ENCODE assay signal across 34 cellular contexts in genomic region chrX:64350521-64350920, GRCh38.
"Had no signal": no experiment of that assay in that cellular context is flagged by ENCODE, and none has a peak within 500 bp of the region (broad histone marks: within the 10 kb centered on the region; RNA-seq: fewer than 3 reads in every experiment).

No MANE protein-coding gene starts in this region.

- ATAC-seq: activated CD4-positive, CD25-positive, alpha-beta regulatory T cell treated with anti-CD3 and anti-CD28 coated beads, Interleukin-2, amount 50 U/mL, for 24 hours; activated CD8-positive, alpha-beta memory T cell treated with anti-CD3 and anti-CD28 coated beads, Interleukin-2, amount 10 ng/mL, durations not matched to agents 7 days and 5 days; activated CD8-positive, alpha-beta T cell treated with anti-CD3 and anti-CD28 coated beads, Interleukin-2, amount 10 ng/mL, durations not matched to agents 7 days and 5 days; activated naive CD4-positive, alpha-beta T cell treated with anti-CD3 and anti-CD28 coated beads, Interleukin-2, amount 50 U/mL, for 72 hours; T-helper 17 cell had no signal

- H3K4me3 ChIP-seq: ascending aorta, breast epithelium, cardiac muscle cell, esophagus squamous epithelium had no signal

- H3K9me3 Mint-ChIP-seq: activated B cell treated with CpG ODN at 0.5 μM for 24 hours; activated CD4-positive, alpha-beta memory T cell treated with anti-CD3 and anti-CD28 coated beads for 36 hours; activated naive CD4-positive, alpha-beta T cell treated with anti-CD3 and anti-CD28 coated beads, Interleukin-2, amount 10 ng/mL, durations not matched to agents 7 days and 5 days; activated naive CD4-positive, alpha-beta T cell treated with anti-CD3 and anti-CD28 coated beads, Interleukin-2, amount 50 U/mL, for 72 hours; activated naive CD8-positive, alpha-beta T cell treated with anti-CD3 and anti-CD28 coated beads, Interleukin-2, amount 10 ng/mL, durations not matched to agents 7 days and 5 days; activated T-helper 1 cell treated with anti-CD3 and anti-CD28 coated beads, Interleukin-12 subunit alpha, Interleukin-12 subunit beta, Interleukin-2, Interleukin-4 antibody, amounts not matched to agents 30 ng/mL and 10 ng/mL and 1 ng/mL, durations not matched to agents 14 hours and 24 hours and 36 hours; brain; T-helper 2 cell treated with Interferon-gamma antibody and Interleukin-4, amounts not matched to agents 5 μg/mL and 100 μg/mL, for 36 hours had no signal

- H3K27ac ChIP-seq: ascending aorta, breast epithelium, cardiac muscle cell, epithelial cell of prostate, esophagus squamous epithelium, WERI-Rb-1 had no signal

- H3K27me3 Mint-ChIP-seq: activated B cell treated with CpG ODN at 0.5 μM for 24 hours; activated CD4-positive, alpha-beta memory T cell treated with anti-CD3 and anti-CD28 coated beads for 36 hours; activated CD4-positive, alpha-beta T cell treated with anti-CD3 and anti-CD28 coated beads, Interleukin-2, amount 10 ng/mL, durations not matched to agents 24 days and 14 days; activated CD8-positive, alpha-beta memory T cell treated with anti-CD3 and anti-CD28 coated beads, Interleukin-2, amount 10 ng/mL, durations not matched to agents 7 days and 5 days; activated naive CD4-positive, alpha-beta T cell treated with anti-CD3 and anti-CD28 coated beads, Interleukin-2, amount 10 ng/mL, durations not matched to agents 7 days and 5 days; activated naive CD8-positive, alpha-beta T cell treated with anti-CD3 and anti-CD28 coated beads, Interleukin-2, amount 10 ng/mL, durations not matched to agents 7 days and 5 days; brain; T-helper 17 cell had no signal

- H3K4me1 Mint-ChIP-seq: activated B cell treated with CpG ODN at 0.5 μM for 24 hours; activated CD4-positive, alpha-beta T cell treated with anti-CD3 and anti-CD28 coated beads, Interleukin-2, amount 10 ng/mL, durations not matched to agents 24 days and 14 days; activated CD8-positive, alpha-beta memory T cell treated with anti-CD3 and anti-CD28 coated beads, Interleukin-2, amount 10 ng/mL, durations not matched to agents 7 days and 5 days; activated naive CD4-positive, alpha-beta T cell treated with anti-CD3 and anti-CD28 coated beads, Interleukin-2, amount 10 ng/mL, durations not matched to agents 7 days and 5 days; activated naive CD8-positive, alpha-beta T cell treated with anti-CD3 and anti-CD28 coated beads, Interleukin-2, amount 10 ng/mL, durations not matched to agents 7 days and 5 days; brain had no signal

- H3K4me1 ChIP-seq: ascending aorta, breast epithelium, esophagus squamous epithelium had no signal

- DNase-seq: activated B cell treated with CpG ODN at 0.5 μM for 24 hours; activated CD4-positive, alpha-beta memory T cell treated with anti-CD3 and anti-CD28 coated beads for 36 hours; activated CD4-positive, alpha-beta T cell treated with anti-CD3 and anti-CD28 coated beads, Interleukin-2, amount 10 ng/mL, durations not matched to agents 24 days and 14 days; activated CD8-positive, alpha-beta memory T cell treated with anti-CD3 and anti-CD28 coated beads, Interleukin-2, amount 10 ng/mL, durations not matched to agents 7 days and 5 days; activated CD8-positive, alpha-beta memory T cell treated with anti-CD3 and anti-CD28 coated beads, Interleukin-2, amount 50 U/mL, for 4 hours; activated CD8-positive, alpha-beta T cell treated with anti-CD3 and anti-CD28 coated beads, Interleukin-2, amount 10 ng/mL, durations not matched to agents 7 days and 5 days; activated gamma-delta T cell; activated naive CD4-positive, alpha-beta T cell; activated naive CD4-positive, alpha-beta T cell treated with anti-CD3 and anti-CD28 coated beads, Interleukin-2, amount 10 ng/mL, durations not matched to agents 7 days and 5 days; activated naive CD8-positive, alpha-beta T cell treated with anti-CD3 and anti-CD28 coated beads, Interleukin-2, amount 10 ng/mL, durations not matched to agents 7 days and 5 days; activated T-cell treated with anti-CD3 and anti-CD28 coated beads, Interleukin-2, amount 50 U/mL, for 1 hour; activated T-cell treated with anti-CD3 and anti-CD28 coated beads, Interleukin-2, amount 50 U/mL, for 48 hours; central memory CD4-positive, alpha-beta T cell; cortex of kidney; dermis blood vessel endothelial cell; effector CD4-positive, alpha-beta T cell; esophagus squamous epithelium; head of caudate nucleus; T-helper 1 cell; T-helper 17 cell; T1000; WERI-Rb-1 had no signal

- H3K4me3 Mint-ChIP-seq: activated B cell treated with CpG ODN at 0.5 μM for 24 hours; activated CD4-positive, alpha-beta memory T cell treated with anti-CD3 and anti-CD28 coated beads for 36 hours; activated CD4-positive, alpha-beta T cell treated with anti-CD3 and anti-CD28 coated beads, Interleukin-2, amount 10 ng/mL, durations not matched to agents 24 days and 14 days; activated CD8-positive, alpha-beta memory T cell treated with anti-CD3 and anti-CD28 coated beads, Interleukin-2, amount 10 ng/mL, durations not matched to agents 7 days and 5 days; activated CD8-positive, alpha-beta T cell treated with anti-CD3 and anti-CD28 coated beads, Interleukin-2, amount 10 ng/mL, durations not matched to agents 7 days and 5 days; activated naive CD4-positive, alpha-beta T cell treated with anti-CD3 and anti-CD28 coated beads, Interleukin-2, amount 10 ng/mL, durations not matched to agents 7 days and 5 days; activated naive CD8-positive, alpha-beta T cell treated with anti-CD3 and anti-CD28 coated beads, Interleukin-2, amount 10 ng/mL, durations not matched to agents 7 days and 5 days; activated T-helper 1 cell treated with anti-CD3 and anti-CD28 coated beads, Interleukin-12 subunit alpha, Interleukin-12 subunit beta, Interleukin-2, Interleukin-4 antibody, amounts not matched to agents 30 ng/mL and 10 ng/mL and 1 ng/mL, durations not matched to agents 14 hours and 24 hours and 36 hours; brain; T-helper 17 cell; T-helper 2 cell treated with Interferon-gamma antibody and Interleukin-4, amounts not matched to agents 5 μg/mL and 100 μg/mL, for 36 hours had no signal

- H3K27me3 ChIP-seq: ascending aorta, cardiac muscle cell, esophagus squamous epithelium had no signal

- H3K9me3 ChIP-seq: ascending aorta, breast epithelium, esophagus squamous epithelium had no signal

- H3K36me3 ChIP-seq: breast epithelium, cardiac muscle cell, WERI-Rb-1 had no signal

- H3K27ac Mint-ChIP-seq: activated B cell treated with CpG ODN at 0.5 μM for 24 hours; activated CD4-positive, alpha-beta memory T cell treated with anti-CD3 and anti-CD28 coated beads for 36 hours; activated CD4-positive, alpha-beta T cell treated with anti-CD3 and anti-CD28 coated beads, Interleukin-2, amount 10 ng/mL, durations not matched to agents 24 days and 14 days; activated CD8-positive, alpha-beta memory T cell treated with anti-CD3 and anti-CD28 coated beads, Interleukin-2, amount 10 ng/mL, durations not matched to agents 7 days and 5 days; activated CD8-positive, alpha-beta T cell treated with anti-CD3 and anti-CD28 coated beads, Interleukin-2, amount 10 ng/mL, durations not matched to agents 7 days and 5 days; activated naive CD4-positive, alpha-beta T cell treated with anti-CD3 and anti-CD28 coated beads, Interleukin-2, amount 10 ng/mL, durations not matched to agents 7 days and 5 days; activated naive CD4-positive, alpha-beta T cell treated with anti-CD3 and anti-CD28 coated beads, Interleukin-2, amount 50 U/mL, for 72 hours; activated naive CD8-positive, alpha-beta T cell treated with anti-CD3 and anti-CD28 coated beads, Interleukin-2, amount 10 ng/mL, durations not matched to agents 7 days and 5 days; activated T-helper 1 cell treated with anti-CD3 and anti-CD28 coated beads, Interleukin-12 subunit alpha, Interleukin-12 subunit beta, Interleukin-2, Interleukin-4 antibody, amounts not matched to agents 30 ng/mL and 10 ng/mL and 1 ng/mL, durations not matched to agents 14 hours and 24 hours and 36 hours; brain; T-helper 17 cell; T-helper 2 cell treated with Interferon-gamma antibody and Interleukin-4, amounts not matched to agents 5 μg/mL and 100 μg/mL, for 36 hours had no signal

- FAIRE-seq: endometrium, endothelial cell of umbilical vein, frontal cortex had no signal
